Comparison of ENCODE assay signal across 8 cellular contexts in the genomic region with DNA sequence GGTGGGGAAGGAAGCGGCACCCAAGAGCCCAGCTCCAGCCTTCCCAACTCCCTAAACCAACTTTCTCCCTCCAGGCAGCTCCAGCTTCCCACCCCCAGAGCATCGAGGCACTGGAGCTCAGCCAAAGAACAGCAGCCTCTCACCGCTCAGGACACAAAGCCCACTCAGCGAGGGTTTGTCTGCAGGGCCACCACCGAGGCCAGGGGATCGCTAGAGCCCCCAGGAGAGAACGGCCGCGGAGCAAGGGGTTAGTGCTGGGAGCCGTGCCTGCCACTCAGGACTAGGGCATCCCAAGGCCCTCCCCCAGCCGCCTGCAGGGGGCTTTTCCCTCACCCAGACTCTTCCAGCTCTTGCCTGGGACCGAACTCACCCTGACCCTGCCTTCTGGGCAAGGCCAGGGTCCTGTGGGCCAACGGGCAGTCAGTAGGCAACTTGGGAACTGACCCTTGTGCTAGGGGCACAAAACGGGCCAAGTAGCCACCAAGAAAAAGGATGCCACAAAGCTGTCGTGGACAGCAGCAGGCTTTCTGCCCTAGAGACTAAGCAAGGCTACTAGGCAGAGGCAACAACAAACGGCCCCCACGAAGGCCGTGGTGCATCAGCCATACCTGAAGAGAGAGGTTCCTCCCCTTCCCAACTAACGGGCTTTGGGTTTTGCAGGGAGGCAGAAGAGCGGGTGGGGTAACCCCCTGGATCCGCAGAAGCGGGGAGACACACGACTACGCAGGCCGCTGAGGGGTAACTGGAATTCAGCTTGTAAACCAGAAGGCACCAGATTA. TPM values are rescaled to one million over a fixed set of nuclear protein-coding genes. Genes with fewer than 3 reads are reported as not detected.
DNase-seq lines count a peak whose midpoint lies in the region; ATAC-seq and TF ChIP-seq lines count a peak whose summit lies in the region.

No MANE protein-coding gene starts in this region.

- peaks cover 0 to 65% (median 14%) of the 10 kb centered on the region in 4 donors for H3K4me1 Mint-ChIP-seq in CD4-positive, CD25-positive, alpha-beta regulatory T cell
- peaks cover 47% of the 10 kb centered on the region for H3K4me1 Mint-ChIP-seq in neural crest cell

- peak overlapping the region; percentile 89 to 100 (median 98) for H3K4me3 Mint-ChIP-seq in CD4-positive, CD25-positive, alpha-beta regulatory T cell
- peak overlapping the region; percentile 98 for H3K4me3 Mint-ChIP-seq in neural crest cell

- H3K36me3 Mint-ChIP-seq in CD4-positive, CD25-positive, alpha-beta regulatory T cell, result peaks cover 4% of the 10 kb centered on the region
- H3K36me3 Mint-ChIP-seq in neural crest cell (ENCODE audit: low read depth), result peaks cover 6% of the 10 kb centered on the region

- no peaks in the 10 kb centered on the region for H3K9me3 ChIP-seq in CD4-positive, CD25-positive, alpha-beta regulatory T cell (ENCODE audit: control insufficient read depth in 2 of 2, low read length in 2 of 2)
- no peaks in the 10 kb centered on the region for H3K9me3 ChIP-seq in Loucy (ENCODE audit: insufficient read depth, low read depth, low read length)

- H3K4me2 ChIP-seq in Loucy (ENCODE audit: low read depth, low read length, poor library complexity, severe bottlenecking), result peak overlapping the region; percentile 97

- no peak for DNase-seq in CD4-positive, CD25-positive, alpha-beta regulatory T cell
- DNase-seq in coronary artery (ENCODE audit: low spot score) (no peak), neural crest cell (ENCODE audit: low read depth, low spot score) (no peak), left lobe of liver (ENCODE audit: low spot score) (no peak), HCEC 1CT (no peak), pons (ENCODE audit: low spot score) (no peak)

- no peak for ATAC-seq in CD4-positive, CD25-positive, alpha-beta regulatory T cell (ENCODE audit: low read depth in 2 of 2)
- no peak for ATAC-seq in GM19328 (IDR thresholded peaks at IDR 0.05; ENCODE audit: unreplicated experiment)
- no peak for ATAC-seq in left lobe of liver

- peaks cover 4% of the 10 kb centered on the region for H3K27me3 Mint-ChIP-seq in CD4-positive, CD25-positive, alpha-beta regulatory T cell
- peaks cover 7% of the 10 kb centered on the region for H3K27me3 Mint-ChIP-seq in neural crest cell (ENCODE audit: low read depth)

- H3K27ac Mint-ChIP-seq in CD4-positive, CD25-positive, alpha-beta regulatory T cell, result peak overlapping the region; percentile 89 to 96 (median 94)
- peak overlapping the region; percentile 83 for H3K27ac Mint-ChIP-seq in neural crest cell (ENCODE audit: unreplicated experiment)

- peak overlapping the region; percentile 73 for H3K4me3 ChIP-seq in CD4-positive, CD25-positive, alpha-beta regulatory T cell (ENCODE audit: low read depth, low read length)
- H3K4me3 ChIP-seq in Loucy (ENCODE audit: low read length, poor library complexity, severe bottlenecking) (peak overlapping the region; percentile 96), coronary artery (peak overlapping the region; percentile 87)

- H3K36me3 ChIP-seq in CD4-positive, CD25-positive, alpha-beta regulatory T cell (ENCODE audit: control insufficient read depth, insufficient read depth, low read length), result peaks cover 1% of the 10 kb centered on the region
- peaks cover 3% of the 10 kb centered on the region; the same call in 1 of the 2 replicates for H3K36me3 ChIP-seq in Loucy (ENCODE audit: insufficient read depth, low read length)

- peaks cover 57% of the 10 kb centered on the region for H4K20me1 ChIP-seq in Loucy (ENCODE audit: insufficient read depth, low read length, poor library complexity, severe bottlenecking)

- H2AFZ ChIP-seq in Loucy (ENCODE audit: low read length), result no peak overlapping the region

- no peaks in the 10 kb centered on the region for H3K27me3 ChIP-seq in CD4-positive, CD25-positive, alpha-beta regulatory T cell (ENCODE audit: control insufficient read depth, insufficient read depth, low read length)
- peaks cover 6% of the 10 kb centered on the region for H3K27me3 ChIP-seq in Loucy (ENCODE audit: insufficient read depth, low read length, poor library complexity, severe bottlenecking)

- H3K9ac ChIP-seq in Loucy (ENCODE audit: low read depth, low read length, poor library complexity, severe bottlenecking), result peak overlapping the region; percentile 100

- no peak for TF ChIP-seq CTCF in Loucy (conservative IDR thresholded peaks at IDR 0.05; ENCODE audit: low read length)
- no peak for TF ChIP-seq CTCF in coronary artery (IDR thresholded peaks at IDR 0.05)
- peak; percentile 31 for TF ChIP-seq CTCF in neural crest cell (conservative IDR thresholded peaks at IDR 0.05)

- H3K79me2 ChIP-seq in Loucy (ENCODE audit: insufficient read depth, low read length), result peaks cover 81% of the 10 kb centered on the region

- H3K9me3 Mint-ChIP-seq in CD4-positive, CD25-positive, alpha-beta regulatory T cell, result peaks cover 0 to 1% (median 0%) of the 10 kb centered on the region in 7 donors
- no peaks in the 10 kb centered on the region for H3K9me3 Mint-ChIP-seq in neural crest cell

- peaks cover 55% of the 10 kb centered on the region for H3K4me1 ChIP-seq in CD4-positive, CD25-positive, alpha-beta regulatory T cell (ENCODE audit: control insufficient read depth, insufficient read depth, low read length, poor library complexity, severe bottlenecking)
- H3K4me1 ChIP-seq in Loucy (ENCODE audit: insufficient read depth, low read length, poor library complexity, severe bottlenecking), result peaks cover 25% of the 10 kb centered on the region

- peak overlapping the region; percentile 97 for H3K27ac ChIP-seq in CD4-positive, CD25-positive, alpha-beta regulatory T cell (ENCODE audit: insufficient read depth, low read length, poor library complexity, severe bottlenecking)
- H3K27ac ChIP-seq in coronary artery, result peak overlapping the region; percentile 99

- no peaks in the 10 kb centered on the region for H3K9me2 ChIP-seq in Loucy (replicated peaks; ENCODE audit: low read depth, low read length)

- peaks cover 10% of the 10 kb centered on the region; the same call in 1 of the 2 replicates for H3F3A ChIP-seq in Loucy (ENCODE audit: low read depth)

RNA-seq across cellular contexts. Expression of a gene that starts 2.3 kb away (rescaled TPM):
- total RNA-seq in CD4-positive, CD25-positive, alpha-beta regulatory T cell, result 71.6 TPM
- 1 to 10 TPM; 3.0 to 4.3 (median 3.6) TPM for polyA plus RNA-seq in CD4-positive, CD25-positive, alpha-beta regulatory T cell
- total RNA-seq in neural crest cell (168 and 173 TPM in 2 replicates), left lobe of liver (17.2 TPM)

RNA-seq across cellular contexts. Expression of a gene that starts 3.2 kb away (rescaled TPM):
- total RNA-seq in CD4-positive, CD25-positive, alpha-beta regulatory T cell, result 6.0 TPM
- polyA plus RNA-seq in CD4-positive, CD25-positive, alpha-beta regulatory T cell, result 10 to 100 TPM; 16.1 to 21.0 (median 17.7) TPM
- 8.0 and 14.0 TPM in 2 replicates for total RNA-seq in neural crest cell
- 11.6 TPM for total RNA-seq in left lobe of liver

RNA-seq across cellular contexts. Expression of a gene that starts 24.9 kb away (rescaled TPM):
- total RNA-seq in CD4-positive, CD25-positive, alpha-beta regulatory T cell, result 15.3 TPM
- polyA plus RNA-seq in CD4-positive, CD25-positive, alpha-beta regulatory T cell, result 1 to 10 TPM in 2 of 4 donors, under 1 TPM in 2; 0.62 to 1.9 (median 1.1) TPM
- total RNA-seq in neural crest cell (11.4 and 11.8 TPM in 2 replicates), left lobe of liver (5.5 TPM)

RNA-seq across cellular contexts. Expression of a gene that starts 34.5 kb away (rescaled TPM):
- total RNA-seq in CD4-positive, CD25-positive, alpha-beta regulatory T cell, result 70.0 TPM
- 10 to 100 TPM; 72.4 to 99.8 (median 82.3) TPM for polyA plus RNA-seq in CD4-positive, CD25-positive, alpha-beta regulatory T cell
- 116 and 124 TPM in 2 replicates for total RNA-seq in neural crest cell
- total RNA-seq in left lobe of liver, result 38.0 TPM

RNA-seq across cellular contexts. Expression of a gene that starts 43.2 kb away (rescaled TPM):
- 459 TPM for total RNA-seq in CD4-positive, CD25-positive, alpha-beta regulatory T cell
- polyA plus RNA-seq in CD4-positive, CD25-positive, alpha-beta regulatory T cell, result 10 to 100 TPM; 73.5 to 89.9 (median 80.2) TPM
- total RNA-seq in neural crest cell (10.2 and 10.7 TPM in 2 replicates), left lobe of liver (8.1 TPM)
